ENCODE assay signal across 1 cellular context in the genomic region with DNA sequence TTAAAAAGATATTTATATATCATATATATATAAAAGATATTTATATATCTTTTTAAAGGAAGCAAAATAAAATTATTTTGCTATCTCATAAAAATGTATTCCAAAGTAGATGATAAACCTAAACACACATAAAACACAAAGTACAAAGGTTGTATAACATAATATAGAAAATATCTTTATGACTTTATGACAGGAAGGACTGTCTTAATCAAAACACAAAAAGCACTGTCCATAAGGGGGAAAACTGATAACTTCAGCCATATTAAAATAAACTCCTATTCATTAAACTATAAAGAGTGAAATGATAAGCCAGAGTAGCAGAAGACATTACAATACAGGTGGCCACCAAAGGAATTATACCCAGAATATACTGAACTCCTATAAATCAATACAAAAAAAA.
TF ChIP-seq lines count a peak whose summit lies in the region.

No MANE protein-coding gene starts in this region.

TF ChIP-seq in HEK293, 187 proteins besides CTCF, POLR2A, EP300 and RAD21 (continued from another document):
- no peak for TF ChIP-seq ZNF146 (tag by site-specific recombination; IDR thresholded peaks at IDR 0.05)
- TF ChIP-seq, protein P1, sequence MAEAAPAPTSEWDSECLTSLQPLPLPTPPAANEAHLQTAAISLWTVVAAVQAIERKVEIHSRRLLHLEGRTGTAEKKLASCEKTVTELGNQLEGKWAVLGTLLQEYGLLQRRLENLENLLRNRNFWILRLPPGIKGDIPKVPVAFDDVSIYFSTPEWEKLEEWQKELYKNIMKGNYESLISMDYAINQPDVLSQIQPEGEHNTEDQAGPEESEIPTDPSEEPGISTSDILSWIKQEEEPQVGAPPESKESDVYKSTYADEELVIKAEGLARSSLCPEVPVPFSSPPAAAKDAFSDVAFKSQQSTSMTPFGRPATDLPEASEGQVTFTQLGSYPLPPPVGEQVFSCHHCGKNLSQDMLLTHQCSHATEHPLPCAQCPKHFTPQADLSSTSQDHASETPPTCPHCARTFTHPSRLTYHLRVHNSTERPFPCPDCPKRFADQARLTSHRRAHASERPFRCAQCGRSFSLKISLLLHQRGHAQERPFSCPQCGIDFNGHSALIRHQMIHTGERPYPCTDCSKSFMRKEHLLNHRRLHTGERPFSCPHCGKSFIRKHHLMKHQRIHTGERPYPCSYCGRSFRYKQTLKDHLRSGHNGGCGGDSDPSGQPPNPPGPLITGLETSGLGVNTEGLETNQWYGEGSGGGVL (tag by site-specific recombination; IDR thresholded peaks at IDR 0.05): no peak
